ENCODE assay signal across 3 cellular contexts in the genomic region with DNA sequence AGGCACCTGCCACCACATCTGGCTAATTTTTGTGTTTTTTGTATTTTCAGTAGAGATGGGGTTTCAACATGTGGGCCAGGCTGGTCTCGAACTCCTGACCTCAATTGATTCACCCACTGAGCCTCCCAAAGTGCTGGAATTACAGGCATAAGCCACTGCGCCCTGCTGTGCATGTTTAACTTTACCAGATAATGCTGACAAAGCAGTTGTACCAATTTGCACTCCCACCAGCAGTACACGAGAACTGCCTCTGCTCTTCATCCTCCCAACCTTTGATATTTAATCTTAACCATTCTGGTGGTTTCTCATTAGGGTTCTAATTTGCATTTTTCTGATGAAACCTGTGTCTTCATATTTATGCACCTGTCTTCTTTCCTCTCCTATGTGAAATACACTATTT.
TF ChIP-seq lines count a peak whose summit lies in the region.

No MANE protein-coding gene starts in this region.

TF ChIP-seq in A549, 52 proteins besides CTCF, POLR2A, EP300 and RAD21:
- TF ChIP-seq MYC (IDR thresholded peaks at IDR 0.05; ENCODE audit: borderline replicate concordance, low read length) (no peak), CHD4 (IDR thresholded peaks at IDR 0.05; ENCODE audit: borderline replicate concordance) (no peak), MAFK (IDR thresholded peaks at IDR 0.05; ENCODE audit: partially characterized antibody) (peak; percentile 84)
TF ChIP-seq in A549: peak in this region for 1.

TF ChIP-seq in IMR-90, 13 proteins besides CTCF, POLR2A, EP300 and RAD21:
- TF ChIP-seq MAFK (IDR thresholded peaks at IDR 0.05; ENCODE audit: low read depth, low read length) = peak; percentile 72
- TF ChIP-seq, protein P1, sequence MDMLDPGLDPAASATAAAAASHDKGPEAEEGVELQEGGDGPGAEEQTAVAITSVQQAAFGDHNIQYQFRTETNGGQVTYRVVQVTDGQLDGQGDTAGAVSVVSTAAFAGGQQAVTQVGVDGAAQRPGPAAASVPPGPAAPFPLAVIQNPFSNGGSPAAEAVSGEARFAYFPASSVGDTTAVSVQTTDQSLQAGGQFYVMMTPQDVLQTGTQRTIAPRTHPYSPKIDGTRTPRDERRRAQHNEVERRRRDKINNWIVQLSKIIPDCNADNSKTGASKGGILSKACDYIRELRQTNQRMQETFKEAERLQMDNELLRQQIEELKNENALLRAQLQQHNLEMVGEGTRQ (IDR thresholded peaks at IDR 0.05; ENCODE audit: low read depth, low read length) = no peak

TF ChIP-seq in K562, 482 proteins besides CTCF, POLR2A, EP300 and RAD21:
- TF ChIP-seq, protein P2, sequence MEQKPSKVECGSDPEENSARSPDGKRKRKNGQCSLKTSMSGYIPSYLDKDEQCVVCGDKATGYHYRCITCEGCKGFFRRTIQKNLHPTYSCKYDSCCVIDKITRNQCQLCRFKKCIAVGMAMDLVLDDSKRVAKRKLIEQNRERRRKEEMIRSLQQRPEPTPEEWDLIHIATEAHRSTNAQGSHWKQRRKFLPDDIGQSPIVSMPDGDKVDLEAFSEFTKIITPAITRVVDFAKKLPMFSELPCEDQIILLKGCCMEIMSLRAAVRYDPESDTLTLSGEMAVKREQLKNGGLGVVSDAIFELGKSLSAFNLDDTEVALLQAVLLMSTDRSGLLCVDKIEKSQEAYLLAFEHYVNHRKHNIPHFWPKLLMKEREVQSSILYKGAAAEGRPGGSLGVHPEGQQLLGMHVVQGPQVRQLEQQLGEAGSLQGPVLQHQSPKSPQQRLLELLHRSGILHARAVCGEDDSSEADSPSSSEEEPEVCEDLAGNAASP (IDR thresholded peaks at IDR 0.05) = no peak
- TF ChIP-seq EGR1 (conservative IDR thresholded peaks at IDR 0.05) (no peak), PRMT5 (CRISPR knock-in tag; IDR thresholded peaks at IDR 0.05) (no peak), NFATC3 (IDR thresholded peaks at IDR 0.05) (no peak), MAFF (IDR thresholded peaks at IDR 0.05; ENCODE audit: low read length) (peak; percentile 65), MAFG (tag; conservative IDR thresholded peaks at IDR 0.05) (peak; percentile 62), ZNF41 (CRISPR knock-in tag; conservative IDR thresholded peaks at IDR 0.05) (no peak), ZZZ3 (IDR thresholded peaks at IDR 0.05) (no peak), RFX5 (IDR thresholded peaks at IDR 0.05; ENCODE audit: low read depth, low read length) (no peak), ZNF324 (CRISPR knock-in tag; IDR thresholded peaks at IDR 0.05) (no peak), HNRNPLL (IDR thresholded peaks at IDR 0.05; ENCODE audit: low read depth, low read length, poor library complexity, severe bottlenecking) (no peak), MYNN (IDR thresholded peaks at IDR 0.05) (no peak), MYNN (CRISPR knock-in tag; IDR thresholded peaks at IDR 0.05) (no peak), ZNF316 (IDR thresholded peaks at IDR 0.05) (peak; percentile 91), HNRNPH1 (optimal IDR thresholded peaks at IDR 0.05; ENCODE audit: low read depth, low read length) (no peak), GTF2E2 (tag; IDR thresholded peaks at IDR 0.05) (no peak), C11orf30 (IDR thresholded peaks at IDR 0.05; ENCODE audit: low read depth) (peak; percentile 79), NCOA1 (IDR thresholded peaks at IDR 0.05; ENCODE audit: low read depth) (no peak), SMC3 (conservative IDR thresholded peaks at IDR 0.05; ENCODE audit: insufficient read depth, low read depth, low read length) (no peak), ZNF165 (CRISPR knock-in tag; IDR thresholded peaks at IDR 0.05; ENCODE audit: borderline replicate concordance) (no peak), SAFB (IDR thresholded peaks at IDR 0.05; ENCODE audit: borderline replicate concordance, low read depth, low read length) (no peak), NCOA4 (IDR thresholded peaks at IDR 0.05; ENCODE audit: partially characterized antibody) (no peak), MAFK (IDR thresholded peaks at IDR 0.05; ENCODE audit: low read length) (peak; percentile 82), ZNF586 (CRISPR knock-in tag; conservative IDR thresholded peaks at IDR 0.05) (no peak), LEF1 (IDR thresholded peaks at IDR 0.05) (no peak), HDAC1 (IDR thresholded peaks at IDR 0.05) (no peak)
- TF ChIP-seq, protein P3, sequence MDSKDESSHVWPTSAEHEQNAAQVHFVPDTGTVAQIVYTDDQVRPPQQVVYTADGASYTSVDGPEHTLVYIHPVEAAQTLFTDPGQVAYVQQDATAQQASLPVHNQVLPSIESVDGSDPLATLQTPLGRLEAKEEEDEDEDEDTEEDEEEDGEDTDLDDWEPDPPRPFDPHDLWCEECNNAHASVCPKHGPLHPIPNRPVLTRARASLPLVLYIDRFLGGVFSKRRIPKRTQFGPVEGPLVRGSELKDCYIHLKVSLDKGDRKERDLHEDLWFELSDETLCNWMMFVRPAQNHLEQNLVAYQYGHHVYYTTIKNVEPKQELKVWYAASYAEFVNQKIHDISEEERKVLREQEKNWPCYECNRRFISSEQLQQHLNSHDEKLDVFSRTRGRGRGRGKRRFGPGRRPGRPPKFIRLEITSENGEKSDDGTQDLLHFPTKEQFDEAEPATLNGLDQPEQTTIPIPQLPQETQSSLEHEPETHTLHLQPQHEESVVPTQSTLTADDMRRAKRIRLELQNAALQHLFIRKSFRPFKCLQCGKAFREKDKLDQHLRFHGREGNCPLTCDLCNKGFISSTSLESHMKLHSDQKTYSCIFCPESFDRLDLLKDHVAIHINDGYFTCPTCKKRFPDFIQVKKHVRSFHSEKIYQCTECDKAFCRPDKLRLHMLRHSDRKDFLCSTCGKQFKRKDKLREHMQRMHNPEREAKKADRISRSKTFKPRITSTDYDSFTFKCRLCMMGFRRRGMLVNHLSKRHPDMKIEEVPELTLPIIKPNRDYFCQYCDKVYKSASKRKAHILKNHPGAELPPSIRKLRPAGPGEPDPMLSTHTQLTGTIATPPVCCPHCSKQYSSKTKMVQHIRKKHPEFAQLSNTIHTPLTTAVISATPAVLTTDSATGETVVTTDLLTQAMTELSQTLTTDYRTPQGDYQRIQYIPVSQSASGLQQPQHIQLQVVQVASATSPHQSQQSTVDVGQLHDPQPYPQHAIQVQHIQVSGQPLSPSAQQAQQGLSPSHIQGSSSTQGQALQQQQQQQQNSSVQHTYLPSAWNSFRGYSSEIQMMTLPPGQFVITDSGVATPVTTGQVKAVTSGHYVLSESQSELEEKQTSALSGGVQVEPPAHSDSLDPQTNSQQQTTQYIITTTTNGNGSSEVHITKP (IDR thresholded peaks at IDR 0.05; ENCODE audit: partially characterized antibody) = no peak
- TF ChIP-seq, protein P4, sequence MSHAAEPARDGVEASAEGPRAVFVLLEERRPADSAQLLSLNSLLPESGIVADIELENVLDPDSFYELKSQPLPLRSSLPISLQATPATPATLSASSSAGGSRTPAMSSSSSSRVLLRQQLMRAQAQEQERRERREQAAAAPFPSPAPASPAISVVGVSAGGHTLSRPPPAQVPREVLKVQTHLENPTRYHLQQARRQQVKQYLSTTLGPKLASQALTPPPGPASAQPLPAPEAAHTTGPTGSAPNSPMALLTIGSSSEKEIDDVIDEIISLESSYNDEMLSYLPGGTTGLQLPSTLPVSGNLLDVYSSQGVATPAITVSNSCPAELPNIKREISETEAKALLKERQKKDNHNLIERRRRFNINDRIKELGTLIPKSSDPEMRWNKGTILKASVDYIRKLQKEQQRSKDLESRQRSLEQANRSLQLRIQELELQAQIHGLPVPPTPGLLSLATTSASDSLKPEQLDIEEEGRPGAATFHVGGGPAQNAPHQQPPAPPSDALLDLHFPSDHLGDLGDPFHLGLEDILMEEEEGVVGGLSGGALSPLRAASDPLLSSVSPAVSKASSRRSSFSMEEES (CRISPR knock-in tag; IDR thresholded peaks at IDR 0.05) = no peak
- TF ChIP-seq, protein P5, sequence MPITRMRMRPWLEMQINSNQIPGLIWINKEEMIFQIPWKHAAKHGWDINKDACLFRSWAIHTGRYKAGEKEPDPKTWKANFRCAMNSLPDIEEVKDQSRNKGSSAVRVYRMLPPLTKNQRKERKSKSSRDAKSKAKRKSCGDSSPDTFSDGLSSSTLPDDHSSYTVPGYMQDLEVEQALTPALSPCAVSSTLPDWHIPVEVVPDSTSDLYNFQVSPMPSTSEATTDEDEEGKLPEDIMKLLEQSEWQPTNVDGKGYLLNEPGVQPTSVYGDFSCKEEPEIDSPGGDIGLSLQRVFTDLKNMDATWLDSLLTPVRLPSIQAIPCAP (CRISPR knock-in tag; IDR thresholded peaks at IDR 0.05; ENCODE audit: borderline replicate concordance) = no peak
- TF ChIP-seq, protein P6, sequence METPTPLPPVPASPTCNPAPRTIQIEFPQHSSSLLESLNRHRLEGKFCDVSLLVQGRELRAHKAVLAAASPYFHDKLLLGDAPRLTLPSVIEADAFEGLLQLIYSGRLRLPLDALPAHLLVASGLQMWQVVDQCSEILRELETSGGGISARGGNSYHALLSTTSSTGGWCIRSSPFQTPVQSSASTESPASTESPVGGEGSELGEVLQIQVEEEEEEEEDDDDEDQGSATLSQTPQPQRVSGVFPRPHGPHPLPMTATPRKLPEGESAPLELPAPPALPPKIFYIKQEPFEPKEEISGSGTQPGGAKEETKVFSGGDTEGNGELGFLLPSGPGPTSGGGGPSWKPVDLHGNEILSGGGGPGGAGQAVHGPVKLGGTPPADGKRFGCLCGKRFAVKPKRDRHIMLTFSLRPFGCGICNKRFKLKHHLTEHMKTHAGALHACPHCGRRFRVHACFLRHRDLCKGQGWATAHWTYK (CRISPR knock-in tag; IDR thresholded peaks at IDR 0.05) = no peak
- TF ChIP-seq, protein P7, sequence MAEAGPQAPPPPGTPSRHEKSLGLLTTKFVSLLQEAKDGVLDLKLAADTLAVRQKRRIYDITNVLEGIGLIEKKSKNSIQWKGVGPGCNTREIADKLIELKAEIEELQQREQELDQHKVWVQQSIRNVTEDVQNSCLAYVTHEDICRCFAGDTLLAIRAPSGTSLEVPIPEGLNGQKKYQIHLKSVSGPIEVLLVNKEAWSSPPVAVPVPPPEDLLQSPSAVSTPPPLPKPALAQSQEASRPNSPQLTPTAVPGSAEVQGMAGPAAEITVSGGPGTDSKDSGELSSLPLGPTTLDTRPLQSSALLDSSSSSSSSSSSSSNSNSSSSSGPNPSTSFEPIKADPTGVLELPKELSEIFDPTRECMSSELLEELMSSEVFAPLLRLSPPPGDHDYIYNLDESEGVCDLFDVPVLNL (CRISPR knock-in tag; IDR thresholded peaks at IDR 0.05; ENCODE audit: low read depth) = no peak
- TF ChIP-seq, protein P8, sequence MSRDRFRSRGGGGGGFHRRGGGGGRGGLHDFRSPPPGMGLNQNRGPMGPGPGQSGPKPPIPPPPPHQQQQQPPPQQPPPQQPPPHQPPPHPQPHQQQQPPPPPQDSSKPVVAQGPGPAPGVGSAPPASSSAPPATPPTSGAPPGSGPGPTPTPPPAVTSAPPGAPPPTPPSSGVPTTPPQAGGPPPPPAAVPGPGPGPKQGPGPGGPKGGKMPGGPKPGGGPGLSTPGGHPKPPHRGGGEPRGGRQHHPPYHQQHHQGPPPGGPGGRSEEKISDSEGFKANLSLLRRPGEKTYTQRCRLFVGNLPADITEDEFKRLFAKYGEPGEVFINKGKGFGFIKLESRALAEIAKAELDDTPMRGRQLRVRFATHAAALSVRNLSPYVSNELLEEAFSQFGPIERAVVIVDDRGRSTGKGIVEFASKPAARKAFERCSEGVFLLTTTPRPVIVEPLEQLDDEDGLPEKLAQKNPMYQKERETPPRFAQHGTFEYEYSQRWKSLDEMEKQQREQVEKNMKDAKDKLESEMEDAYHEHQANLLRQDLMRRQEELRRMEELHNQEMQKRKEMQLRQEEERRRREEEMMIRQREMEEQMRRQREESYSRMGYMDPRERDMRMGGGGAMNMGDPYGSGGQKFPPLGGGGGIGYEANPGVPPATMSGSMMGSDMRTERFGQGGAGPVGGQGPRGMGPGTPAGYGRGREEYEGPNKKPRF (IDR thresholded peaks at IDR 0.05; ENCODE audit: low read depth, low read length) = no peak
